18 cellular contexts compared by ENCODE assay signal in genomic region chr2:180062178-180062577, GRCh38.
A peak's percentile ranks its signal among the peaks of the same experiment; 100 is the strongest.
DNase-seq lines count a peak whose midpoint lies in the region; ATAC-seq and TF ChIP-seq lines count a peak whose summit lies in the region.
"Had no signal": no experiment of that assay in that cellular context is flagged by ENCODE, and none has a peak within 500 bp of the region (broad histone marks: within the 10 kb centered on the region; RNA-seq: fewer than 3 reads in every experiment).

No MANE protein-coding gene starts in this region.

- TF ChIP-seq CTCF in epithelial cell of esophagus (IDR thresholded peaks at IDR 0.05; ENCODE audit: insufficient read depth, low read depth, low read length, missing control alignments) = no peak

- no peaks in the 10 kb centered on the region for H3K36me3 ChIP-seq in effector memory CD4-positive, alpha-beta T cell (ENCODE audit: control insufficient read depth, insufficient read depth, low read length)
- H3K36me3 ChIP-seq: BLaER1 had no signal

- H3K27ac ChIP-seq in effector memory CD4-positive, alpha-beta T cell (ENCODE audit: insufficient read depth, low read length, poor library complexity, severe bottlenecking) = no peak overlapping the region
- H3K27ac ChIP-seq: BLaER1, C4-2B had no signal

- no peaks in the 10 kb centered on the region for H3K9me3 ChIP-seq in effector memory CD4-positive, alpha-beta T cell (ENCODE audit: control insufficient read depth, low read length)
- H3K9me3 ChIP-seq: BLaER1, Caco-2 had no signal

- H3K27me3 ChIP-seq in effector memory CD4-positive, alpha-beta T cell (replicated peaks; ENCODE audit: control insufficient read depth, insufficient read depth, low read length, poor library complexity, severe bottlenecking) = no peaks in the 10 kb centered on the region
- H3K27me3 ChIP-seq: BLaER1 had no signal

- no peak overlapping the region for H3K4me3 ChIP-seq in epithelial cell of esophagus (ENCODE audit: low read length)
- no peak overlapping the region for H3K4me3 ChIP-seq in effector memory CD4-positive, alpha-beta T cell (ENCODE audit: insufficient read depth, low read depth, low read length, poor library complexity, severe bottlenecking)
- H3K4me3 ChIP-seq: BLaER1, GM23338 had no signal

- H3K4me1 ChIP-seq in effector memory CD4-positive, alpha-beta T cell (ENCODE audit: control insufficient read depth, insufficient read depth, low read length, poor library complexity, severe bottlenecking) = no peaks in the 10 kb centered on the region
- H3K4me1 ChIP-seq: BLaER1 had no signal

- peak; percentile 80 to 83 for DNase-seq in NCI-H526 (lab: John Stamatoyannopoulos, UW)
- DNase-seq in epithelial cell of esophagus (ENCODE audit: low read depth) = peak; percentile 37
- peak; percentile 31 for DNase-seq in kidney tubule cell (ENCODE audit: low spot score)
- no peak for DNase-seq in effector memory CD4-positive, alpha-beta T cell
- DNase-seq in dedifferentiated amniotic fluid mesenchymal stem cell (ENCODE audit: extremely low spot score) = no peak
- DNase-seq in HUDEP-2 (lab: John Stamatoyannopoulos, UW; ENCODE audit: unreplicated experiment in 76 of 76) = no peak
- DNase-seq: Caco-2; CD4-positive, CD25-positive, alpha-beta regulatory T cell; CD8-positive, alpha-beta T cell; DMS153; DMS79 treated with DMSO at 0.1 percent for 48 hours; GF-D8; H9 had no signal

- ATAC-seq in HG03521 (IDR thresholded peaks at IDR 0.05; ENCODE audit: unreplicated experiment) = no peak
- ATAC-seq: CD8-positive, alpha-beta T cell; GM23338; HCT116 had no signal

Comparison
In these comparisons a context has a peak if more than half of its experiments do, and no peak if none do; other contexts are left out.
1. DNase-seq: peak in NCI-H526 (2 of 2), epithelial cell of esophagus (single experiment) and kidney tubule cell (single experiment); none in effector memory CD4-positive, alpha-beta T cell (0 of 3), dedifferentiated amniotic fluid mesenchymal stem cell (single experiment) and HUDEP-2 (0 of 76).